19 cellular contexts compared by ENCODE assay signal in genomic region chr2:31693882-31694281, GRCh38.
A peak's percentile ranks its signal among the peaks of the same experiment; 100 is the strongest.
DNase-seq lines count a peak whose midpoint lies in the region; ATAC-seq and TF ChIP-seq lines count a peak whose summit lies in the region.
"Had no signal": no experiment of that assay in that cellular context is flagged by ENCODE, and none has a peak within 500 bp of the region (broad histone marks: within the 10 kb centered on the region; RNA-seq: fewer than 3 reads in every experiment).

No MANE protein-coding gene starts in this region.

- H3K4me2 ChIP-seq in DND-41 (ENCODE audit: insufficient read depth, low read length): no peak overlapping the region

- H4K20me1 ChIP-seq in DND-41 (ENCODE audit: insufficient read depth, low read length): no peaks in the 10 kb centered on the region

- DNase-seq in DND-41 (peak; percentile 20), LHCN-M2 (ENCODE audit: low read depth) (peak; percentile 9), cardiac fibroblast (ENCODE audit: low read depth in 2 of 2) (peak; percentile 4 to 11), NCI-H82 treated with DMSO at 0.1 percent for 48 hours (lab: John Stamatoyannopoulos, UW; ENCODE audit: unreplicated experiment) (no peak), SK-N-DZ (ENCODE audit: low spot score) (no peak)
- DNase-seq: activated CD4-positive, alpha-beta T cell treated with anti-CD3 and anti-CD28 coated beads, Interleukin-2, amount 50 U/mL, for 48 hours; activated naive CD4-positive, alpha-beta T cell; activated T-cell treated with anti-CD3 and anti-CD28 coated beads for 4 hours; DMS79 treated with DMSO at 0.1 percent for 48 hours; gastrocnemius medialis; left ventricle myocardium inferior; T-helper 17 cell; thyroid gland had no signal

- H3K36me3 ChIP-seq in DND-41 (ENCODE audit: insufficient read depth, low read length) (no peaks in the 10 kb centered on the region), iPS-20b (ENCODE audit: insufficient read depth, low read depth, low read length) (no peaks in the 10 kb centered on the region)
- H3K36me3 ChIP-seq: ascending aorta, gastrocnemius medialis, neutrophil, thyroid gland had no signal

- H3K27ac ChIP-seq in DND-41 (ENCODE audit: low read length) (no peak overlapping the region), iPS-20b (ENCODE audit: low read length) (no peak overlapping the region)
- H3K27ac ChIP-seq: ascending aorta, gastrocnemius medialis, left ventricle myocardium inferior, neutrophil, thyroid gland had no signal

- H3K79me2 ChIP-seq in DND-41 (ENCODE audit: insufficient read depth, low read length): no peaks in the 10 kb centered on the region

- no peak overlapping the region for H2AFZ ChIP-seq in DND-41 (ENCODE audit: low read depth, low read length)

- TF ChIP-seq CTCF in DND-41 (IDR thresholded peaks at IDR 0.05; ENCODE audit: borderline replicate concordance, extremely low read depth, low read length, poor library complexity, severe bottlenecking) (no peak), cardiac fibroblast (IDR thresholded peaks at IDR 0.05; ENCODE audit: low read depth, low read length) (no peak)

- H3K9ac ChIP-seq in DND-41 (ENCODE audit: low read depth, low read length) (no peak overlapping the region), iPS-20b (ENCODE audit: low read depth, low read length) (no peak overlapping the region)

- H3K9me3 ChIP-seq in DND-41 (ENCODE audit: insufficient read depth, low read length, severe bottlenecking) (peaks cover 51% of the 10 kb centered on the region), iPS-20b (ENCODE audit: insufficient read depth, low read depth, low read length) (peaks cover 93% of the 10 kb centered on the region)
- H3K9me3 ChIP-seq: thyroid gland had no signal

- H3K27me3 ChIP-seq in DND-41 (ENCODE audit: insufficient read depth, low read length, poor library complexity) (no peaks in the 10 kb centered on the region), iPS-20b (ENCODE audit: insufficient read depth, low read length) (no peaks in the 10 kb centered on the region)
- H3K27me3 ChIP-seq: ascending aorta, gastrocnemius medialis, neutrophil, thyroid gland had no signal

- ATAC-seq in DND-41 (ENCODE audit: insufficient read depth, low read depth) (no peak), GM18517 (IDR thresholded peaks at IDR 0.05; ENCODE audit: unreplicated experiment) (no peak), GM19035 (IDR thresholded peaks at IDR 0.05; ENCODE audit: unreplicated experiment) (no peak)
- ATAC-seq: gastrocnemius medialis; stimulated activated effector memory CD8-positive, alpha-beta T cell treated with anti-CD3 and anti-CD28 coated beads, Interleukin-12 subunit alpha, Interleukin-12 subunit beta, amount 100 ng/mL, for 72 hours; T-helper 17 cell had no signal

- H3K4me3 ChIP-seq in DND-41 (ENCODE audit: low read depth in 1 of 2, low read length in 2 of 2): no peak overlapping the region
- no peak overlapping the region for H3K4me3 ChIP-seq in cardiac fibroblast (replicated peaks in 1 of 2; ENCODE audit: low read depth in 2 of 2, low read length in 2 of 2)
- peak overlapping the region; percentile 20 for H3K4me3 ChIP-seq in iPS-20b (ENCODE audit: low read length)
- H3K4me3 ChIP-seq: ascending aorta, gastrocnemius medialis, left ventricle myocardium inferior, thyroid gland had no signal

- H3K4me1 ChIP-seq in DND-41 (ENCODE audit: insufficient read depth, low read length) (no peaks in the 10 kb centered on the region), iPS-20b (ENCODE audit: insufficient read depth, low read length) (no peaks in the 10 kb centered on the region)
- H3K4me1 ChIP-seq: ascending aorta, gastrocnemius medialis, left ventricle myocardium inferior, thyroid gland had no signal

Comparison
In these comparisons a context has a peak if more than half of its experiments do, and no peak if none do; other contexts are left out.
1. DNase-seq: peak in DND-41 (single experiment), LHCN-M2 (single experiment) and cardiac fibroblast (2 of 2); none in NCI-H82 treated with DMSO at 0.1 percent for 48 hours (single experiment) and SK-N-DZ (single experiment).